ENCODE assay signal across 19 cellular contexts in the genomic region with DNA sequence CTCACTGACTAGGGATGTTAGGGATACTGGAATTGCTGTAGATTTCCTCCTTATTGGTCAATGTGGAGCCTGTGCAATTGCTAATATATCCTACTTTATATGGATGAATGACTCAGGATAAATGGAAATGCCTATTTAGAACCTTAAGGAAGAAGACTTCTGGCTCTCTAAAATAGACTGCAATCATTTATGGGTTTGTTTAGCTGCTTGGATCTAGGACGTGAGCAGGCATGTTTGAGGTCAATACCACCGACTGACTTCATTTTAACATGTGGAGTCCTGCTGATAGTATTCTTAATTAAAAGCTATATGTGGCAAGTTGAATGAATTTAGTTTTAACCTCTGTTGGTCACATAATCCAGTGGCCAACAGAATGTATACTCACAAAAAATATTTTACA.
DNase-seq lines count a peak whose midpoint lies in the region; ATAC-seq and TF ChIP-seq lines count a peak whose summit lies in the region.
"Had no signal": no experiment of that assay in that cellular context is flagged by ENCODE, and none has a peak within 500 bp of the region (broad histone marks: within the 10 kb centered on the region; RNA-seq: fewer than 3 reads in every experiment).

No MANE protein-coding gene starts in this region.

- in situ Hi-C loops in astrocyte of the spinal cord (cut with HindIII; ENCODE audit: low sequenced_read_pairs) = no loop called here

- peaks cover 8% of the 10 kb centered on the region for H3K4me1 ChIP-seq in foreskin keratinocyte
- H3K4me1 ChIP-seq: A549 had no signal

- peak; percentile 57 for DNase-seq in DMS 273 treated with DMSO at 0.1 percent for 48 hours (lab: John Stamatoyannopoulos, UW)
- DNase-seq in NCI-H146 treated with DMSO at 0.1 percent for 48 hours (lab: John Stamatoyannopoulos, UW; ENCODE audit: unreplicated experiment) = peak; percentile 11
- DNase-seq in astrocyte of the spinal cord (ENCODE audit: low read depth, low spot score) = peak; percentile 36
- peak; percentile 68 to 84 for DNase-seq in foreskin keratinocyte
- no peak for DNase-seq in NCI-H2196 treated with DMSO at 0.1 percent for 48 hours (lab: John Stamatoyannopoulos, UW; ENCODE audit: unreplicated experiment)
- DNase-seq in NCI-H526 (lab: John Stamatoyannopoulos, UW) = no peak
- no peak for DNase-seq in NCI-H2227 treated with DMSO at 0.1 percent for 48 hours (lab: John Stamatoyannopoulos, UW)
- DNase-seq: BE2C, DMS79 treated with DMSO at 0.1 percent for 48 hours, MG63, NCI-H1436, NCI-H2029, NCI-H2171, NCI-H446, SIG-M5 had no signal

- no peaks in the 10 kb centered on the region for H3K27me3 ChIP-seq in foreskin keratinocyte
- H3K27me3 ChIP-seq: BE2C, MG63 had no signal

- no peak overlapping the region for H3K4me3 ChIP-seq in astrocyte of the spinal cord (ENCODE audit: low read depth, low read length)
- H3K4me3 ChIP-seq: A549, K562, MG63 had no signal

- H3K27ac ChIP-seq in foreskin keratinocyte = no peak overlapping the region
- H3K27ac ChIP-seq: A549 had no signal

- no peak for TF ChIP-seq CTCF in astrocyte of the spinal cord (IDR thresholded peaks at IDR 0.05; ENCODE audit: low read depth, low read length)
- no peak for TF ChIP-seq CTCF in foreskin keratinocyte (conservative IDR thresholded peaks at IDR 0.05)

- ATAC-seq in foreskin keratinocyte (peak; percentile 79), HG03457 (IDR thresholded peaks at IDR 0.05; ENCODE audit: unreplicated experiment) (no peak)
- ATAC-seq: A549, HepG2, K562 had no signal

Comparison
In these comparisons a context has a peak if more than half of its experiments do, and no peak if none do; other contexts are left out.
1. DNase-seq: peak in DMS 273 treated with DMSO at 0.1 percent for 48 hours (single experiment), NCI-H146 treated with DMSO at 0.1 percent for 48 hours (single experiment), astrocyte of the spinal cord (single experiment) and foreskin keratinocyte (2 of 2); none in NCI-H2196 treated with DMSO at 0.1 percent for 48 hours (single experiment), NCI-H526 (0 of 2) and NCI-H2227 treated with DMSO at 0.1 percent for 48 hours (single experiment).